Comparison of ENCODE assay signal across 1 cellular context in the genomic region with DNA sequence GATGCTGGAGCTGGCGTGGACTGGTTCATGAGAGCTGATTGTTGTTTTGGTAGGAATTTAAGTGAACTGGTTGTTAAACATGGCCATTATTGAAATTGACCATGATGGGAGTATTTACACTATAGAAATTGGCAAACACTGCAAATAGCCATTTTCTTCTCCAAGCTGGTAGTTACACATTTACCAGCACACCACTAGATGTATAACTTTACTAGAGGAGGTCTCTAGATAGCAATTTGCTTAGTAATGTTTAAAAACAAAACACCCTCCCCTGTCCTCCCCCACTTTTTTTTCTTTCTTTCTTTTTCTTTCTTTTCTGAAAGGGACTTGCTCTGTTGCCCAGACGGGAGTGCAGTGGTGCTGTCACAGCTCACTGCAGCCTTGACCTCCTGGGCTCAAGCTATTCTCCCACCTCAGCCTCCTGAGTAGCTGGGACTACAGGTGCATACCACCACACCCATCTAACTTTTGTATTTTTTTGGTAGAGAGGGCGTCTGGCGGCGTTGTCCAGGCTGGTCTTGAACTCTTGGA.
A peak's percentile ranks its signal among the peaks of the same experiment; 100 is the strongest.
TF ChIP-seq lines count a peak whose summit lies in the region.

No MANE protein-coding gene starts in this region.

TF ChIP-seq in HepG2, 621 proteins besides CTCF, POLR2A, EP300 and RAD21 (continues in another document):
- TF ChIP-seq SIX1 (CRISPR knock-in tag; IDR thresholded peaks at IDR 0.05; ENCODE audit: borderline replicate concordance) = peak; percentile 16; the same call in 1 of the 2 replicates
- peak; percentile 17; the same call in 1 of the 2 replicates for TF ChIP-seq TBX3 (IDR thresholded peaks at IDR 0.05; ENCODE audit: borderline replicate concordance)
- TF ChIP-seq SOX6 (IDR thresholded peaks at IDR 0.05) = no peak
- peak; percentile 59 for TF ChIP-seq SOX6 (CRISPR knock-in tag; IDR thresholded peaks at IDR 0.05)
- TF ChIP-seq ASH2L (IDR thresholded peaks at IDR 0.05; ENCODE audit: insufficient read length, low read depth, low read length) = peak; percentile 25
- TF ChIP-seq, protein P1, sequence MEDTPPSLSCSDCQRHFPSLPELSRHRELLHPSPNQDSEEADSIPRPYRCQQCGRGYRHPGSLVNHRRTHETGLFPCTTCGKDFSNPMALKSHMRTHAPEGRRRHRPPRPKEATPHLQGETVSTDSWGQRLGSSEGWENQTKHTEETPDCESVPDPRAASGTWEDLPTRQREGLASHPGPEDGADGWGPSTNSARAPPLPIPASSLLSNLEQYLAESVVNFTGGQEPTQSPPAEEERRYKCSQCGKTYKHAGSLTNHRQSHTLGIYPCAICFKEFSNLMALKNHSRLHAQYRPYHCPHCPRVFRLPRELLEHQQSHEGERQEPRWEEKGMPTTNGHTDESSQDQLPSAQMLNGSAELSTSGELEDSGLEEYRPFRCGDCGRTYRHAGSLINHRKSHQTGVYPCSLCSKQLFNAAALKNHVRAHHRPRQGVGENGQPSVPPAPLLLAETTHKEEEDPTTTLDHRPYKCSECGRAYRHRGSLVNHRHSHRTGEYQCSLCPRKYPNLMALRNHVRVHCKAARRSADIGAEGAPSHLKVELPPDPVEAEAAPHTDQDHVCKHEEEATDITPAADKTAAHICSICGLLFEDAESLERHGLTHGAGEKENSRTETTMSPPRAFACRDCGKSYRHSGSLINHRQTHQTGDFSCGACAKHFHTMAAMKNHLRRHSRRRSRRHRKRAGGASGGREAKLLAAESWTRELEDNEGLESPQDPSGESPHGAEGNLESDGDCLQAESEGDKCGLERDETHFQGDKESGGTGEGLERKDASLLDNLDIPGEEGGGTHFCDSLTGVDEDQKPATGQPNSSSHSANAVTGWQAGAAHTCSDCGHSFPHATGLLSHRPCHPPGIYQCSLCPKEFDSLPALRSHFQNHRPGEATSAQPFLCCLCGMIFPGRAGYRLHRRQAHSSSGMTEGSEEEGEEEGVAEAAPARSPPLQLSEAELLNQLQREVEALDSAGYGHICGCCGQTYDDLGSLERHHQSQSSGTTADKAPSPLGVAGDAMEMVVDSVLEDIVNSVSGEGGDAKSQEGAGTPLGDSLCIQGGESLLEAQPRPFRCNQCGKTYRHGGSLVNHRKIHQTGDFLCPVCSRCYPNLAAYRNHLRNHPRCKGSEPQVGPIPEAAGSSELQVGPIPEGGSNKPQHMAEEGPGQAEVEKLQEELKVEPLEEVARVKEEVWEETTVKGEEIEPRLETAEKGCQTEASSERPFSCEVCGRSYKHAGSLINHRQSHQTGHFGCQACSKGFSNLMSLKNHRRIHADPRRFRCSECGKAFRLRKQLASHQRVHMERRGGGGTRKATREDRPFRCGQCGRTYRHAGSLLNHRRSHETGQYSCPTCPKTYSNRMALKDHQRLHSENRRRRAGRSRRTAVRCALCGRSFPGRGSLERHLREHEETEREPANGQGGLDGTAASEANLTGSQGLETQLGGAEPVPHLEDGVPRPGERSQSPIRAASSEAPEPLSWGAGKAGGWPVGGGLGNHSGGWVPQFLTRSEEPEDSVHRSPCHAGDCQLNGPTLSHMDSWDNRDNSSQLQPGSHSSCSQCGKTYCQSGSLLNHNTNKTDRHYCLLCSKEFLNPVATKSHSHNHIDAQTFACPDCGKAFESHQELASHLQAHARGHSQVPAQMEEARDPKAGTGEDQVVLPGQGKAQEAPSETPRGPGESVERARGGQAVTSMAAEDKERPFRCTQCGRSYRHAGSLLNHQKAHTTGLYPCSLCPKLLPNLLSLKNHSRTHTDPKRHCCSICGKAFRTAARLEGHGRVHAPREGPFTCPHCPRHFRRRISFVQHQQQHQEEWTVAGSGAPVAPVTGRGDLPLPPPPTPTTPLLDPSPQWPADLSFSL (CRISPR knock-in tag; IDR thresholded peaks at IDR 0.05) = no peak
- TF ChIP-seq ZFP36 (IDR thresholded peaks at IDR 0.05; ENCODE audit: borderline replicate concordance, low read depth, low read length, partially characterized antibody) = no peak
- 0 out of 2 replicates have a peak, but pooled peaks have one; percentile 6 for TF ChIP-seq HHEX (CRISPR knock-in tag; IDR thresholded peaks at IDR 0.05)
- TF ChIP-seq TCF7L2 (IDR thresholded peaks at IDR 0.05; ENCODE audit: low read depth, low read length) = no peak
- peak; percentile 44; the same call in 1 of the 2 replicates for TF ChIP-seq LCORL (IDR thresholded peaks at IDR 0.05)
- no peak for TF ChIP-seq LCORL (CRISPR knock-in tag; IDR thresholded peaks at IDR 0.05)
- 0 out of 2 replicates have a peak, but pooled peaks have one; percentile 47 for TF ChIP-seq HNRNPUL1 (IDR thresholded peaks at IDR 0.05; ENCODE audit: low read depth, low read length)
- peak; percentile 66; the same call in 1 of the 2 replicates for TF ChIP-seq ZMYM3 (CRISPR knock-in tag; IDR thresholded peaks at IDR 0.05)
- TF ChIP-seq, protein P2, sequence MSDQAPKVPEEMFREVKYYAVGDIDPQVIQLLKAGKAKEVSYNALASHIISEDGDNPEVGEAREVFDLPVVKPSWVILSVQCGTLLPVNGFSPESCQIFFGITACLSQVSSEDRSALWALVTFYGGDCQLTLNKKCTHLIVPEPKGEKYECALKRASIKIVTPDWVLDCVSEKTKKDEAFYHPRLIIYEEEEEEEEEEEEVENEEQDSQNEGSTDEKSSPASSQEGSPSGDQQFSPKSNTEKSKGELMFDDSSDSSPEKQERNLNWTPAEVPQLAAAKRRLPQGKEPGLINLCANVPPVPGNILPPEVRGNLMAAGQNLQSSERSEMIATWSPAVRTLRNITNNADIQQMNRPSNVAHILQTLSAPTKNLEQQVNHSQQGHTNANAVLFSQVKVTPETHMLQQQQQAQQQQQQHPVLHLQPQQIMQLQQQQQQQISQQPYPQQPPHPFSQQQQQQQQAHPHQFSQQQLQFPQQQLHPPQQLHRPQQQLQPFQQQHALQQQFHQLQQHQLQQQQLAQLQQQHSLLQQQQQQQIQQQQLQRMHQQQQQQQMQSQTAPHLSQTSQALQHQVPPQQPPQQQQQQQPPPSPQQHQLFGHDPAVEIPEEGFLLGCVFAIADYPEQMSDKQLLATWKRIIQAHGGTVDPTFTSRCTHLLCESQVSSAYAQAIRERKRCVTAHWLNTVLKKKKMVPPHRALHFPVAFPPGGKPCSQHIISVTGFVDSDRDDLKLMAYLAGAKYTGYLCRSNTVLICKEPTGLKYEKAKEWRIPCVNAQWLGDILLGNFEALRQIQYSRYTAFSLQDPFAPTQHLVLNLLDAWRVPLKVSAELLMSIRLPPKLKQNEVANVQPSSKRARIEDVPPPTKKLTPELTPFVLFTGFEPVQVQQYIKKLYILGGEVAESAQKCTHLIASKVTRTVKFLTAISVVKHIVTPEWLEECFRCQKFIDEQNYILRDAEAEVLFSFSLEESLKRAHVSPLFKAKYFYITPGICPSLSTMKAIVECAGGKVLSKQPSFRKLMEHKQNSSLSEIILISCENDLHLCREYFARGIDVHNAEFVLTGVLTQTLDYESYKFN (CRISPR knock-in tag; conservative IDR thresholded peaks at IDR 0.05) = peak; percentile 59
- TF ChIP-seq KLF11 (CRISPR knock-in tag; IDR thresholded peaks at IDR 0.05) = no peak
- peak; percentile 56 for TF ChIP-seq HNRNPK (IDR thresholded peaks at IDR 0.05; ENCODE audit: low read depth, low read length, poor library complexity, severe bottlenecking)
- no peak for TF ChIP-seq FIP1L1 (IDR thresholded peaks at IDR 0.05; ENCODE audit: borderline replicate concordance, insufficient read depth, low read depth, low read length)
- TF ChIP-seq, protein P3, sequence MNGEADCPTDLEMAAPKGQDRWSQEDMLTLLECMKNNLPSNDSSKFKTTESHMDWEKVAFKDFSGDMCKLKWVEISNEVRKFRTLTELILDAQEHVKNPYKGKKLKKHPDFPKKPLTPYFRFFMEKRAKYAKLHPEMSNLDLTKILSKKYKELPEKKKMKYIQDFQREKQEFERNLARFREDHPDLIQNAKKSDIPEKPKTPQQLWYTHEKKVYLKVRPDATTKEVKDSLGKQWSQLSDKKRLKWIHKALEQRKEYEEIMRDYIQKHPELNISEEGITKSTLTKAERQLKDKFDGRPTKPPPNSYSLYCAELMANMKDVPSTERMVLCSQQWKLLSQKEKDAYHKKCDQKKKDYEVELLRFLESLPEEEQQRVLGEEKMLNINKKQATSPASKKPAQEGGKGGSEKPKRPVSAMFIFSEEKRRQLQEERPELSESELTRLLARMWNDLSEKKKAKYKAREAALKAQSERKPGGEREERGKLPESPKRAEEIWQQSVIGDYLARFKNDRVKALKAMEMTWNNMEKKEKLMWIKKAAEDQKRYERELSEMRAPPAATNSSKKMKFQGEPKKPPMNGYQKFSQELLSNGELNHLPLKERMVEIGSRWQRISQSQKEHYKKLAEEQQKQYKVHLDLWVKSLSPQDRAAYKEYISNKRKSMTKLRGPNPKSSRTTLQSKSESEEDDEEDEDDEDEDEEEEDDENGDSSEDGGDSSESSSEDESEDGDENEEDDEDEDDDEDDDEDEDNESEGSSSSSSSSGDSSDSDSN (CRISPR knock-in tag; IDR thresholded peaks at IDR 0.05) = no peak
- TF ChIP-seq TBL1XR1 (IDR thresholded peaks at IDR 0.05; ENCODE audit: borderline replicate concordance, low read length, partially characterized antibody) = peak; percentile 16
- peak; percentile 37 to 49 for TF ChIP-seq MAFK (conservative IDR thresholded peaks at IDR 0.05 in 1 of 2, IDR thresholded peaks at IDR 0.05 in 1 of 2; ENCODE audit: low read length in 2 of 2)
- 0 out of 2 replicates have a peak, but pooled peaks have one; percentile 38 for TF ChIP-seq MIER3 (CRISPR knock-in tag; IDR thresholded peaks at IDR 0.05; ENCODE audit: borderline replicate concordance)
- TF ChIP-seq PHF21A (CRISPR knock-in tag; IDR thresholded peaks at IDR 0.05) = 0 out of 2 replicates have a peak, but pooled peaks have one; percentile 52
- TF ChIP-seq RFX3 (CRISPR knock-in tag; IDR thresholded peaks at IDR 0.05) = no peak
- no peak for TF ChIP-seq ZNF530 (CRISPR knock-in tag; IDR thresholded peaks at IDR 0.05; ENCODE audit: low read depth)
- no peak for TF ChIP-seq MEIS2 (CRISPR knock-in tag; IDR thresholded peaks at IDR 0.05)
- TF ChIP-seq, protein P4, sequence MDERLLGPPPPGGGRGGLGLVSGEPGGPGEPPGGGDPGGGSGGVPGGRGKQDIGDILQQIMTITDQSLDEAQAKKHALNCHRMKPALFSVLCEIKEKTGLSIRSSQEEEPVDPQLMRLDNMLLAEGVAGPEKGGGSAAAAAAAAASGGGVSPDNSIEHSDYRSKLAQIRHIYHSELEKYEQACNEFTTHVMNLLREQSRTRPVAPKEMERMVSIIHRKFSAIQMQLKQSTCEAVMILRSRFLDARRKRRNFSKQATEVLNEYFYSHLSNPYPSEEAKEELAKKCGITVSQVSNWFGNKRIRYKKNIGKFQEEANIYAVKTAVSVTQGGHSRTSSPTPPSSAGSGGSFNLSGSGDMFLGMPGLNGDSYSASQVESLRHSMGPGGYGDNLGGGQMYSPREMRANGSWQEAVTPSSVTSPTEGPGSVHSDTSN (CRISPR knock-in tag; IDR thresholded peaks at IDR 0.05) = no peak
- peak; percentile 87 for TF ChIP-seq BCL6 (CRISPR knock-in tag; IDR thresholded peaks at IDR 0.05)
- no peak for TF ChIP-seq ZNF792 (CRISPR knock-in tag; IDR thresholded peaks at IDR 0.05)
- TF ChIP-seq THAP11 (CRISPR knock-in tag; IDR thresholded peaks at IDR 0.05) = peak; percentile 40; the same call in 1 of the 2 replicates
- TF ChIP-seq, protein P5, sequence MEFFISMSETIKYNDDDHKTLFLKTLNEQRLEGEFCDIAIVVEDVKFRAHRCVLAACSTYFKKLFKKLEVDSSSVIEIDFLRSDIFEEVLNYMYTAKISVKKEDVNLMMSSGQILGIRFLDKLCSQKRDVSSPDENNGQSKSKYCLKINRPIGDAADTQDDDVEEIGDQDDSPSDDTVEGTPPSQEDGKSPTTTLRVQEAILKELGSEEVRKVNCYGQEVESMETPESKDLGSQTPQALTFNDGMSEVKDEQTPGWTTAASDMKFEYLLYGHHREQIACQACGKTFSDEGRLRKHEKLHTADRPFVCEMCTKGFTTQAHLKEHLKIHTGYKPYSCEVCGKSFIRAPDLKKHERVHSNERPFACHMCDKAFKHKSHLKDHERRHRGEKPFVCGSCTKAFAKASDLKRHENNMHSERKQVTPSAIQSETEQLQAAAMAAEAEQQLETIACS (CRISPR knock-in tag; IDR thresholded peaks at IDR 0.05) = no peak
- 0 out of 2 replicates have a peak, but pooled peaks have one; percentile 14 for TF ChIP-seq MED1 (CRISPR knock-in tag; IDR thresholded peaks at IDR 0.05)
- TF ChIP-seq ZNF138 (CRISPR knock-in tag; IDR thresholded peaks at IDR 0.05; ENCODE audit: low read depth) = no peak
- TF ChIP-seq MXD4 (CRISPR knock-in tag; IDR thresholded peaks at IDR 0.05) = 0 out of 2 replicates have a peak, but pooled peaks have one; percentile 35
- no peak for TF ChIP-seq FOXA1 (IDR thresholded peaks at IDR 0.05)
- TF ChIP-seq FOXA1 (CRISPR knock-in tag; IDR thresholded peaks at IDR 0.05) = peak; percentile 68
- TF ChIP-seq, protein P6, sequence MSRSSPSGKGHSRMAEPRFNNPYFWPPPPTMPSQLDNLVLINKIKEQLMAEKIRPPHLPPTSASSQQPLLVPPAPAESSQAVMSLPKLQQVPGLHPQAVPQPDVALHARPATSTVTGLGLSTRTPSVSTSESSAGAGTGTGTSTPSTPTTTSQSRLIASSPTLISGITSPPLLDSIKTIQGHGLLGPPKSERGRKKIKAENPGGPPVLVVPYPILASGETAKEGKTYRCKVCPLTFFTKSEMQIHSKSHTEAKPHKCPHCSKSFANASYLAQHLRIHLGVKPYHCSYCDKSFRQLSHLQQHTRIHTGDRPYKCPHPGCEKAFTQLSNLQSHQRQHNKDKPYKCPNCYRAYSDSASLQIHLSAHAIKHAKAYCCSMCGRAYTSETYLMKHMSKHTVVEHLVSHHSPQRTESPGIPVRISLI (CRISPR knock-in tag; IDR thresholded peaks at IDR 0.05; ENCODE audit: borderline replicate concordance) = peak; percentile 77; the same call in 1 of the 2 replicates
- TF ChIP-seq SOX5 (CRISPR knock-in tag; IDR thresholded peaks at IDR 0.05; ENCODE audit: borderline replicate concordance) = peak; percentile 68; the same call in 1 of the 2 replicates
